In the genomic region with DNA sequence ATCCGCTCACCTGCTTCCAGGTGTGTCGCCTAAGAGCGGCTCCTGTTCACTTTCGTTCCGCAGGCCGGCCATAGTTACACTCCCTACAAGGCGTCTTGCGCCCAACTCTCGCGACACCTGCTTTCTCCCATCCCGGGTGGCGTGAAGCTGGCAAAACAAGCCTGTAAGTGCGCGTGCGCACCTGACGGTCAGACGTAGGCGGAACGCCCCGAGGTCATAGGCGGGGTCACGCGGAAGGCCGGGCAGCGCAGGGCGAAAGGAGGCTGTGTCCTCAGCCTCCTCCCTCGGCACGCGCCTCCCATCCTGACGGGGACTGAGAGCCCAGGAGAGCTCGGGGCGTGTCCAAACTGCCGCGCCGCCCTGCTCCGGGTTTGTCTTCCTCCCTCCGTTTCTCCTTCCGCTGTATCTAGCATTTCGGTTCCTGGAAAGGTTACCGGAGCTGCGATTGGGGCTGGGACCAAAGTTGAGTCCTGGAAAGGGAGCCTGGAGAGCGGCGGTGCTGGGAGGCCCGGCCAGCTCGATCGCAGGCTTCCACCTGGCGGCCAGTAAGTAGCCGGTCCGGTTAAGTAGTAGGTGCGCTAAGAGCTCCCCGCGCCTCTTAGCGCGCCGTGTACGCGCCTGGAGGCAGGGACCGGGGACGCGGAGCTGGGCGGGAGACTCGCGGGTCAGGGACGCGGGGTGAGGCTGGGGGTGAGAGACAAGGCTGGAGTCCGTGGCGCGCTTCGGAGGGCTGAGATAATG, we compare ENCODE assay signal across 1 cellular context.
TF ChIP-seq lines count a peak whose summit lies in the region.

A gene (plus strand): TSS at position 345 of the 741 bp plus-strand sequence. CDS start 17,550 bp downstream, outside the sequence.
A gene with protein sequence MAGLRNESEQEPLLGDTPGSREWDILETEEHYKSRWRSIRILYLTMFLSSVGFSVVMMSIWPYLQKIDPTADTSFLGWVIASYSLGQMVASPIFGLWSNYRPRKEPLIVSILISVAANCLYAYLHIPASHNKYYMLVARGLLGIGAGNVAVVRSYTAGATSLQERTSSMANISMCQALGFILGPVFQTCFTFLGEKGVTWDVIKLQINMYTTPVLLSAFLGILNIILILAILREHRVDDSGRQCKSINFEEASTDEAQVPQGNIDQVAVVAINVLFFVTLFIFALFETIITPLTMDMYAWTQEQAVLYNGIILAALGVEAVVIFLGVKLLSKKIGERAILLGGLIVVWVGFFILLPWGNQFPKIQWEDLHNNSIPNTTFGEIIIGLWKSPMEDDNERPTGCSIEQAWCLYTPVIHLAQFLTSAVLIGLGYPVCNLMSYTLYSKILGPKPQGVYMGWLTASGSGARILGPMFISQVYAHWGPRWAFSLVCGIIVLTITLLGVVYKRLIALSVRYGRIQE (minus strand): TSS at position 112 of the 741 bp plus-strand sequence. CDS start 40 bp downstream, at position 72.

TF ChIP-seq in HEK293, 187 proteins besides CTCF, POLR2A, EP300 and RAD21 (continued from another document and continues in another):
- TF ChIP-seq, protein P1, sequence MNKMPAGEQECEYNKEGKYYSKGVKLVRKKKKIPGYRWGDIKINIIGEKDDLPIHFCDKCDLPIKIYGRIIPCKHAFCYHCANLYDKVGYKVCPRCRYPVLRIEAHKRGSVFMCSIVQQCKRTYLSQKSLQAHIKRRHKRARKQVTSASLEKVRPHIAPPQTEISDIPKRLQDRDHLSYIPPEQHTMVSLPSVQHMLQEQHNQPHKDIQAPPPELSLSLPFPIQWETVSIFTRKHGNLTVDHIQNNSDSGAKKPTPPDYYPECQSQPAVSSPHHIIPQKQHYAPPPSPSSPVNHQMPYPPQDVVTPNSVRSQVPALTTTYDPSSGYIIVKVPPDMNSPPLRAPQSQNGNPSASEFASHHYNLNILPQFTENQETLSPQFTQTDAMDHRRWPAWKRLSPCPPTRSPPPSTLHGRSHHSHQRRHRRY (tag by site-specific recombination; IDR thresholded peaks at IDR 0.05): no peak
- TF ChIP-seq KLF9 (tag by site-specific recombination; IDR thresholded peaks at IDR 0.05; ENCODE audit: low read depth): peak; percentile 46; the same call in 1 of the 2 replicates
- no peak for TF ChIP-seq ZNF654 (tag by site-specific recombination; IDR thresholded peaks at IDR 0.05; ENCODE audit: low read depth)
- TF ChIP-seq ZBTB48 (tag by site-specific recombination; IDR thresholded peaks at IDR 0.05): peak; percentile 77; the same call in 1 of the 2 replicates
- TF ChIP-seq ZNF311 (tag by site-specific recombination; IDR thresholded peaks at IDR 0.05; ENCODE audit: borderline replicate concordance): no peak
- peak; percentile 83; the same call in 1 of the 2 replicates for TF ChIP-seq ZNF335 (tag by site-specific recombination; conservative IDR thresholded peaks at IDR 0.05)
- no peak for TF ChIP-seq ZNF530 (tag by site-specific recombination; IDR thresholded peaks at IDR 0.05; ENCODE audit: low read depth)
- TF ChIP-seq BCL11B (tag by site-specific recombination; IDR thresholded peaks at IDR 0.05; ENCODE audit: low read depth): peak; percentile 92
- TF ChIP-seq ZNF768 (tag by site-specific recombination; IDR thresholded peaks at IDR 0.05): no peak
- TF ChIP-seq ZNF544 (tag by site-specific recombination; IDR thresholded peaks at IDR 0.05): no peak
- peak; percentile 68 for TF ChIP-seq ZFHX2 (tag by site-specific recombination; conservative IDR thresholded peaks at IDR 0.05)
- no peak for TF ChIP-seq ZNF830 (tag by site-specific recombination; IDR thresholded peaks at IDR 0.05; ENCODE audit: low read depth)
- no peak for TF ChIP-seq ZNF274 (IDR thresholded peaks at IDR 0.05; ENCODE audit: low read length)
- no peak for TF ChIP-seq ZNF274 (tag by site-specific recombination; IDR thresholded peaks at IDR 0.05; ENCODE audit: borderline replicate concordance)
- TF ChIP-seq ZNF529 (tag by site-specific recombination; IDR thresholded peaks at IDR 0.05; ENCODE audit: insufficient replicate concordance): no peak
- TF ChIP-seq ZNF776 (tag by site-specific recombination; IDR thresholded peaks at IDR 0.05; ENCODE audit: borderline replicate concordance): no peak
- TF ChIP-seq, protein P2, sequence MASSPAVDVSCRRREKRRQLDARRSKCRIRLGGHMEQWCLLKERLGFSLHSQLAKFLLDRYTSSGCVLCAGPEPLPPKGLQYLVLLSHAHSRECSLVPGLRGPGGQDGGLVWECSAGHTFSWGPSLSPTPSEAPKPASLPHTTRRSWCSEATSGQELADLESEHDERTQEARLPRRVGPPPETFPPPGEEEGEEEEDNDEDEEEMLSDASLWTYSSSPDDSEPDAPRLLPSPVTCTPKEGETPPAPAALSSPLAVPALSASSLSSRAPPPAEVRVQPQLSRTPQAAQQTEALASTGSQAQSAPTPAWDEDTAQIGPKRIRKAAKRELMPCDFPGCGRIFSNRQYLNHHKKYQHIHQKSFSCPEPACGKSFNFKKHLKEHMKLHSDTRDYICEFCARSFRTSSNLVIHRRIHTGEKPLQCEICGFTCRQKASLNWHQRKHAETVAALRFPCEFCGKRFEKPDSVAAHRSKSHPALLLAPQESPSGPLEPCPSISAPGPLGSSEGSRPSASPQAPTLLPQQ (tag by site-specific recombination; IDR thresholded peaks at IDR 0.05): no peak
- TF ChIP-seq, protein P3, sequence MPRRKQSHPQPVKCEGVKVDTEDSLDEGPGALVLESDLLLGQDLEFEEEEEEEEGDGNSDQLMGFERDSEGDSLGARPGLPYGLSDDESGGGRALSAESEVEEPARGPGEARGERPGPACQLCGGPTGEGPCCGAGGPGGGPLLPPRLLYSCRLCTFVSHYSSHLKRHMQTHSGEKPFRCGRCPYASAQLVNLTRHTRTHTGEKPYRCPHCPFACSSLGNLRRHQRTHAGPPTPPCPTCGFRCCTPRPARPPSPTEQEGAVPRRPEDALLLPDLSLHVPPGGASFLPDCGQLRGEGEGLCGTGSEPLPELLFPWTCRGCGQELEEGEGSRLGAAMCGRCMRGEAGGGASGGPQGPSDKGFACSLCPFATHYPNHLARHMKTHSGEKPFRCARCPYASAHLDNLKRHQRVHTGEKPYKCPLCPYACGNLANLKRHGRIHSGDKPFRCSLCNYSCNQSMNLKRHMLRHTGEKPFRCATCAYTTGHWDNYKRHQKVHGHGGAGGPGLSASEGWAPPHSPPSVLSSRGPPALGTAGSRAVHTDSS (tag by site-specific recombination; IDR thresholded peaks at IDR 0.05): no peak
- TF ChIP-seq ZNF707 (tag by site-specific recombination; IDR thresholded peaks at IDR 0.05): no peak
- TF ChIP-seq ZNF624 (tag by site-specific recombination; IDR thresholded peaks at IDR 0.05): no peak
- no peak for TF ChIP-seq ZSCAN23 (tag by site-specific recombination; IDR thresholded peaks at IDR 0.05)
- TF ChIP-seq ZNF664 (tag by site-specific recombination; IDR thresholded peaks at IDR 0.05): no peak
- no peak; the same call in 1 of the 2 replicates for TF ChIP-seq ZNF24 (tag by site-specific recombination; IDR thresholded peaks at IDR 0.05)
- no peak for TF ChIP-seq RBAK (tag by site-specific recombination; IDR thresholded peaks at IDR 0.05)
- peak; percentile 21; the same call in 1 of the 2 replicates for TF ChIP-seq ZBTB20 (tag by site-specific recombination; IDR thresholded peaks at IDR 0.05)
- 0 out of 2 replicates have a peak, but pooled peaks have one; percentile 45 for TF ChIP-seq ZFP37 (tag by site-specific recombination; IDR thresholded peaks at IDR 0.05)
- peak; percentile 8; the same call in 1 of the 2 replicates for TF ChIP-seq GLIS1 (tag by site-specific recombination; IDR thresholded peaks at IDR 0.05)
- TF ChIP-seq BCL11A (tag by site-specific recombination; IDR thresholded peaks at IDR 0.05; ENCODE audit: low read depth): peak; percentile 91; the same call in 1 of the 2 replicates
- no peak for TF ChIP-seq ZFP3 (tag by site-specific recombination; IDR thresholded peaks at IDR 0.05; ENCODE audit: low read depth)
- no peak for TF ChIP-seq GLI4 (tag by site-specific recombination; IDR thresholded peaks at IDR 0.05)
- TF ChIP-seq ZNF140 (tag by site-specific recombination; IDR thresholded peaks at IDR 0.05): no peak
- peak; percentile 92 for TF ChIP-seq ZNF366 (tag by site-specific recombination; conservative IDR thresholded peaks at IDR 0.05)
- TF ChIP-seq KLF7 (tag by site-specific recombination; IDR thresholded peaks at IDR 0.05; ENCODE audit: borderline replicate concordance): no peak
- no peak for TF ChIP-seq ZNF48 (tag by site-specific recombination; IDR thresholded peaks at IDR 0.05)
- TF ChIP-seq, protein P4, sequence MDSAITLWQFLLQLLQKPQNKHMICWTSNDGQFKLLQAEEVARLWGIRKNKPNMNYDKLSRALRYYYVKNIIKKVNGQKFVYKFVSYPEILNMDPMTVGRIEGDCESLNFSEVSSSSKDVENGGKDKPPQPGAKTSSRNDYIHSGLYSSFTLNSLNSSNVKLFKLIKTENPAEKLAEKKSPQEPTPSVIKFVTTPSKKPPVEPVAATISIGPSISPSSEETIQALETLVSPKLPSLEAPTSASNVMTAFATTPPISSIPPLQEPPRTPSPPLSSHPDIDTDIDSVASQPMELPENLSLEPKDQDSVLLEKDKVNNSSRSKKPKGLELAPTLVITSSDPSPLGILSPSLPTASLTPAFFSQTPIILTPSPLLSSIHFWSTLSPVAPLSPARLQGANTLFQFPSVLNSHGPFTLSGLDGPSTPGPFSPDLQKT (IDR thresholded peaks at IDR 0.05; ENCODE audit: borderline replicate concordance, low read depth, low read length): no peak
- no peak for TF ChIP-seq SETDB1 (IDR thresholded peaks at IDR 0.05; ENCODE audit: insufficient read length, low read length)
- TF ChIP-seq ZNF394 (tag by site-specific recombination; IDR thresholded peaks at IDR 0.05; ENCODE audit: borderline replicate concordance): no peak
- TF ChIP-seq, protein P5, sequence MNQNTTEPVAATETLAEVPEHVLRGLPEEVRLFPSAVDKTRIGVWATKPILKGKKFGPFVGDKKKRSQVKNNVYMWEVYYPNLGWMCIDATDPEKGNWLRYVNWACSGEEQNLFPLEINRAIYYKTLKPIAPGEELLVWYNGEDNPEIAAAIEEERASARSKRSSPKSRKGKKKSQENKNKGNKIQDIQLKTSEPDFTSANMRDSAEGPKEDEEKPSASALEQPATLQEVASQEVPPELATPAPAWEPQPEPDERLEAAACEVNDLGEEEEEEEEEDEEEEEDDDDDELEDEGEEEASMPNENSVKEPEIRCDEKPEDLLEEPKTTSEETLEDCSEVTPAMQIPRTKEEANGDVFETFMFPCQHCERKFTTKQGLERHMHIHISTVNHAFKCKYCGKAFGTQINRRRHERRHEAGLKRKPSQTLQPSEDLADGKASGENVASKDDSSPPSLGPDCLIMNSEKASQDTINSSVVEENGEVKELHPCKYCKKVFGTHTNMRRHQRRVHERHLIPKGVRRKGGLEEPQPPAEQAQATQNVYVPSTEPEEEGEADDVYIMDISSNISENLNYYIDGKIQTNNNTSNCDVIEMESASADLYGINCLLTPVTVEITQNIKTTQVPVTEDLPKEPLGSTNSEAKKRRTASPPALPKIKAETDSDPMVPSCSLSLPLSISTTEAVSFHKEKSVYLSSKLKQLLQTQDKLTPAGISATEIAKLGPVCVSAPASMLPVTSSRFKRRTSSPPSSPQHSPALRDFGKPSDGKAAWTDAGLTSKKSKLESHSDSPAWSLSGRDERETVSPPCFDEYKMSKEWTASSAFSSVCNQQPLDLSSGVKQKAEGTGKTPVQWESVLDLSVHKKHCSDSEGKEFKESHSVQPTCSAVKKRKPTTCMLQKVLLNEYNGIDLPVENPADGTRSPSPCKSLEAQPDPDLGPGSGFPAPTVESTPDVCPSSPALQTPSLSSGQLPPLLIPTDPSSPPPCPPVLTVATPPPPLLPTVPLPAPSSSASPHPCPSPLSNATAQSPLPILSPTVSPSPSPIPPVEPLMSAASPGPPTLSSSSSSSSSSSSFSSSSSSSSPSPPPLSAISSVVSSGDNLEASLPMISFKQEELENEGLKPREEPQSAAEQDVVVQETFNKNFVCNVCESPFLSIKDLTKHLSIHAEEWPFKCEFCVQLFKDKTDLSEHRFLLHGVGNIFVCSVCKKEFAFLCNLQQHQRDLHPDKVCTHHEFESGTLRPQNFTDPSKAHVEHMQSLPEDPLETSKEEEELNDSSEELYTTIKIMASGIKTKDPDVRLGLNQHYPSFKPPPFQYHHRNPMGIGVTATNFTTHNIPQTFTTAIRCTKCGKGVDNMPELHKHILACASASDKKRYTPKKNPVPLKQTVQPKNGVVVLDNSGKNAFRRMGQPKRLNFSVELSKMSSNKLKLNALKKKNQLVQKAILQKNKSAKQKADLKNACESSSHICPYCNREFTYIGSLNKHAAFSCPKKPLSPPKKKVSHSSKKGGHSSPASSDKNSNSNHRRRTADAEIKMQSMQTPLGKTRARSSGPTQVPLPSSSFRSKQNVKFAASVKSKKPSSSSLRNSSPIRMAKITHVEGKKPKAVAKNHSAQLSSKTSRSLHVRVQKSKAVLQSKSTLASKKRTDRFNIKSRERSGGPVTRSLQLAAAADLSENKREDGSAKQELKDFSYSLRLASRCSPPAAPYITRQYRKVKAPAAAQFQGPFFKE (tag by site-specific recombination; IDR thresholded peaks at IDR 0.05; ENCODE audit: borderline replicate concordance): no peak
- TF ChIP-seq ZNF561 (tag by site-specific recombination; IDR thresholded peaks at IDR 0.05; ENCODE audit: borderline replicate concordance): no peak; the same call in 1 of the 2 replicates
- TF ChIP-seq ZNF146 (tag by site-specific recombination; IDR thresholded peaks at IDR 0.05): no peak
- TF ChIP-seq ZNF621 (tag by site-specific recombination; IDR thresholded peaks at IDR 0.05): no peak
- TF ChIP-seq ZNF239 (tag by site-specific recombination; IDR thresholded peaks at IDR 0.05): no peak
- TF ChIP-seq, protein P6, sequence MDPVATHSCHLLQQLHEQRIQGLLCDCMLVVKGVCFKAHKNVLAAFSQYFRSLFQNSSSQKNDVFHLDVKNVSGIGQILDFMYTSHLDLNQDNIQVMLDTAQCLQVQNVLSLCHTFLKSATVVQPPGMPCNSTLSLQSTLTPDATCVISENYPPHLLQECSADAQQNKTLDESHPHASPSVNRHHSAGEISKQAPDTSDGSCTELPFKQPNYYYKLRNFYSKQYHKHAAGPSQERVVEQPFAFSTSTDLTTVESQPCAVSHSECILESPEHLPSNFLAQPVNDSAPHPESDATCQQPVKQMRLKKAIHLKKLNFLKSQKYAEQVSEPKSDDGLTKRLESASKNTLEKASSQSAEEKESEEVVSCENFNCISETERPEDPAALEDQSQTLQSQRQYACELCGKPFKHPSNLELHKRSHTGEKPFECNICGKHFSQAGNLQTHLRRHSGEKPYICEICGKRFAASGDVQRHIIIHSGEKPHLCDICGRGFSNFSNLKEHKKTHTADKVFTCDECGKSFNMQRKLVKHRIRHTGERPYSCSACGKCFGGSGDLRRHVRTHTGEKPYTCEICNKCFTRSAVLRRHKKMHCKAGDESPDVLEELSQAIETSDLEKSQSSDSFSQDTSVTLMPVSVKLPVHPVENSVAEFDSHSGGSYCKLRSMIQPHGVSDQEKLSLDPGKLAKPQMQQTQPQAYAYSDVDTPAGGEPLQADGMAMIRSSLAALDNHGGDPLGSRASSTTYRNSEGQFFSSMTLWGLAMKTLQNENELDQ (tag by site-specific recombination; IDR thresholded peaks at IDR 0.05; ENCODE audit: low read depth): no peak
- TF ChIP-seq HOXA7 (CRISPR knock-in tag; IDR thresholded peaks at IDR 0.05; ENCODE audit: borderline replicate concordance): no peak
- no peak for TF ChIP-seq ZNF114 (tag by site-specific recombination; IDR thresholded peaks at IDR 0.05)
- no peak for TF ChIP-seq ZNF792 (tag by site-specific recombination; IDR thresholded peaks at IDR 0.05)
- no peak for TF ChIP-seq ZNF132 (tag by site-specific recombination; IDR thresholded peaks at IDR 0.05; ENCODE audit: borderline replicate concordance)
